35 cellular contexts compared by ENCODE assay signal in genomic region chr12:84960918-84961317, GRCh38.
"Had no signal": no experiment of that assay in that cellular context is flagged by ENCODE, and none has a peak within 500 bp of the region (broad histone marks: within the 10 kb centered on the region; RNA-seq: fewer than 3 reads in every experiment).

No MANE protein-coding gene starts in this region.

- DNase-seq: Karpas-422, Kasumi-1, MG63, MM.1S, MV-4-11, NCI-H1048, NCI-H1092, NCI-H1092 treated with DMSO at 0.1 percent for 48 hours, NCI-H1105, NCI-H1105 treated with DMSO at 0.1 percent for 48 hours, NCI-H1417, NCI-H1417 treated with DMSO at 0.1 percent for 48 hours, NCI-H1436, NCI-H1436 treated with DMSO at 0.1 percent for 48 hours, NCI-H146, NCI-H1694, NCI-H1694 treated with DMSO at 0.1 percent for 48 hours, NCI-H187, NCI-H187 treated with DMSO at 0.1 percent for 48 hours, NCI-H1930, NCI-H2029, NCI-H2029 treated with DMSO at 0.1 percent for 48 hours, NCI-H2081, NCI-H2081 treated with DMSO at 0.1 percent for 48 hours, NCI-H2107, NCI-H2171, NCI-H2171 treated with DMSO at 0.1 percent for 48 hours, NCI-H2227 treated with DMSO at 0.1 percent for 48 hours, NCI-H226, NCI-H345, NCI-H446, NCI-H446 treated with DMSO at 0.1 percent for 48 hours, NCI-H510A, NCI-H510A treated with DMSO at 0.1 percent for 48 hours had no signal

- H3K9me3 ChIP-seq: MG63 had no signal

- H3K27me3 ChIP-seq: MG63 had no signal

- H3K36me3 ChIP-seq: MG63 had no signal

- H3K4me3 ChIP-seq: MG63 had no signal

- H3K9ac ChIP-seq: KMS-11 had no signal

- H3K27ac ChIP-seq: KMS-11 had no signal

- H3K4me2 ChIP-seq: KMS-11 had no signal
